1 cellular context compared by ENCODE assay signal in the genomic region with DNA sequence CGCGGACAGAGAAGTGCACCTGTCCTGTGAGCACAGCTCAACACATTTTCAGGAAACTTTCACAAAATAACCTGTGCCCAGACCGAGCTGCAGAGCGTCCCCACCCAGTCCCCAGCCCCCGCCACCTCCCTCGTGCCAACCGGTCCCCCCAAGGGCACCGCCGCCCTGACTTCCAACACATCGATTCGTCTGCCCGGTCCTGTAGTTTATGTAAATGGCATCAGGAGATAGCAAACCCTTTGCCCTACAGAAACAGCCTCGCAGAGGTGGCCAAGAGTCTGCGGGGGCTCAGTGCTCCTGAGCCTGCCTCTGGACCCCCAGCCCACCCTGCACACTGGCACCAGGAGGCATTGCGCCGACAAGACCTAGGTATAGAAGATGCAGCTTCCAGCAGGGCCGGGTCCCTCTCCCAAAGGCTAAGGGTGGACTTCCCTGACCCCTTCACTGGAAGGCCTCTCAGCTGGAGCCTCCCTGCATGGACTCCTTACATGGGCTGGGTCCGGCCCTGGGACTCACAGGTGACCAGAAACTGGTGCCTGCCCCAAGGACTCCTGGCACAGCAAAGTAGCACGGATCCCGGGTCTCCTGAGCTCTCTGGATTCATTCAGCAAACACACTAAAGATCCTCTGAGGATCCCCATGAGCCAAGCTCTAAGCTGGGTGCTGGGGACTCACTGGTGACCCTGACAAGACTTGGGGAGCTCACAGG.
TF ChIP-seq lines count a peak whose summit lies in the region.

No MANE protein-coding gene starts in this region.

TF ChIP-seq in HCT116, 20 proteins besides CTCF, POLR2A, EP300 and RAD21 (continued from another document):
- TF ChIP-seq, protein P1, sequence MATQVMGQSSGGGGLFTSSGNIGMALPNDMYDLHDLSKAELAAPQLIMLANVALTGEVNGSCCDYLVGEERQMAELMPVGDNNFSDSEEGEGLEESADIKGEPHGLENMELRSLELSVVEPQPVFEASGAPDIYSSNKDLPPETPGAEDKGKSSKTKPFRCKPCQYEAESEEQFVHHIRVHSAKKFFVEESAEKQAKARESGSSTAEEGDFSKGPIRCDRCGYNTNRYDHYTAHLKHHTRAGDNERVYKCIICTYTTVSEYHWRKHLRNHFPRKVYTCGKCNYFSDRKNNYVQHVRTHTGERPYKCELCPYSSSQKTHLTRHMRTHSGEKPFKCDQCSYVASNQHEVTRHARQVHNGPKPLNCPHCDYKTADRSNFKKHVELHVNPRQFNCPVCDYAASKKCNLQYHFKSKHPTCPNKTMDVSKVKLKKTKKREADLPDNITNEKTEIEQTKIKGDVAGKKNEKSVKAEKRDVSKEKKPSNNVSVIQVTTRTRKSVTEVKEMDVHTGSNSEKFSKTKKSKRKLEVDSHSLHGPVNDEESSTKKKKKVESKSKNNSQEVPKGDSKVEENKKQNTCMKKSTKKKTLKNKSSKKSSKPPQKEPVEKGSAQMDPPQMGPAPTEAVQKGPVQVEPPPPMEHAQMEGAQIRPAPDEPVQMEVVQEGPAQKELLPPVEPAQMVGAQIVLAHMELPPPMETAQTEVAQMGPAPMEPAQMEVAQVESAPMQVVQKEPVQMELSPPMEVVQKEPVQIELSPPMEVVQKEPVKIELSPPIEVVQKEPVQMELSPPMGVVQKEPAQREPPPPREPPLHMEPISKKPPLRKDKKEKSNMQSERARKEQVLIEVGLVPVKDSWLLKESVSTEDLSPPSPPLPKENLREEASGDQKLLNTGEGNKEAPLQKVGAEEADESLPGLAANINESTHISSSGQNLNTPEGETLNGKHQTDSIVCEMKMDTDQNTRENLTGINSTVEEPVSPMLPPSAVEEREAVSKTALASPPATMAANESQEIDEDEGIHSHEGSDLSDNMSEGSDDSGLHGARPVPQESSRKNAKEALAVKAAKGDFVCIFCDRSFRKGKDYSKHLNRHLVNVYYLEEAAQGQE (IDR thresholded peaks at IDR 0.05; ENCODE audit: low read depth) = no peak
- TF ChIP-seq YY1 (IDR thresholded peaks at IDR 0.05; ENCODE audit: extremely low read depth, insufficient replicate concordance, low read depth, low read length) (no peak), ZNF274 (IDR thresholded peaks at IDR 0.05; ENCODE audit: low read depth, low read length) (no peak)
